1 cellular context compared by ENCODE assay signal in the genomic region with DNA sequence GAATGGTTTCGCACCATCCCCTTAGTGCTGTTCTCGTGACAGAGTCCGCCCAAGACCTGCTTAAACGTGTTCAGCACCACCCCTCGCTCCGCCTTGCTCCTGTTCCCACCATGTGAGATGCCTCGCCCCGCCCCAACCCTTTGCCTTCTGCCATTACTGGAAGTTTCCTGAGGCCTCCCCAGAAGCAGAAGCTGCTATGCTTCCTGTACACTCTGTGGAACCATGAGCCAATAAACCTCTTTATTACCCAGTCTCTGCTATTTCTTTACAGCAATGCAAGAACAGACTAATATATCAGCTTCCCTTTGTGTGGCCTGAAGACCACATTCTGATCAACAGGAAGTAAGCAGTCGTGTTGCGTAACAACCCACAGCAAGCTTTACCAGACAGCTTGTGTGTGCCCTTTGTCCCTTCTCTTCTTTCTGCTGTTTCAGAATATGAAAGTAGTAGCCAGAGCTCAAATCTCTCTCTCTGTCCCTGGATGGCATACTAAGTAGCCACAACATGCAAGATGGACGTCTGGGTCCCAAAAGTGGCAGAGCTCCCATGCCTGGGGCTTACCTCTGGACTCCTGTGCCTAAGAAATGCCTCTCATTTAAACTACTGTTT.
TF ChIP-seq lines count a peak whose summit lies in the region.

No MANE protein-coding gene starts in this region.

TF ChIP-seq in HepG2, 621 proteins besides CTCF, POLR2A, EP300 and RAD21 (continued from another document and continues in another):
- TF ChIP-seq ZBTB7A (CRISPR knock-in tag; IDR thresholded peaks at IDR 0.05) (no peak), CREB1 (IDR thresholded peaks at IDR 0.05) (no peak), CREB1 (CRISPR knock-in tag; IDR thresholded peaks at IDR 0.05) (no peak; the same call in 1 of the 2 replicates), RBM39 (IDR thresholded peaks at IDR 0.05; ENCODE audit: low read depth, low read length, poor library complexity, severe bottlenecking) (no peak), ZSCAN22 (CRISPR knock-in tag; IDR thresholded peaks at IDR 0.05) (no peak), ZNF335 (CRISPR knock-in tag; IDR thresholded peaks at IDR 0.05) (0 out of 2 replicates have a peak, but pooled peaks have one; percentile 42), HNRNPUL1 (IDR thresholded peaks at IDR 0.05; ENCODE audit: low read depth, low read length) (no peak), MXD4 (CRISPR knock-in tag; IDR thresholded peaks at IDR 0.05) (no peak), HOXA7 (CRISPR knock-in tag; IDR thresholded peaks at IDR 0.05) (no peak), ZUFSP (CRISPR knock-in tag; IDR thresholded peaks at IDR 0.05; ENCODE audit: borderline replicate concordance) (no peak), ATF5 (CRISPR knock-in tag; IDR thresholded peaks at IDR 0.05; ENCODE audit: low read depth) (no peak), GFI1 (CRISPR knock-in tag; IDR thresholded peaks at IDR 0.05; ENCODE audit: borderline replicate concordance) (no peak), CC2D1A (CRISPR knock-in tag; IDR thresholded peaks at IDR 0.05) (no peak), SATB2 (CRISPR knock-in tag; IDR thresholded peaks at IDR 0.05) (no peak), ZMAT3 (CRISPR knock-in tag; conservative IDR thresholded peaks at IDR 0.05) (no peak), TIGD3 (CRISPR knock-in tag; IDR thresholded peaks at IDR 0.05; ENCODE audit: borderline replicate concordance) (no peak), JUND (CRISPR knock-in tag; IDR thresholded peaks at IDR 0.05) (no peak), PAX8 (CRISPR knock-in tag; IDR thresholded peaks at IDR 0.05; ENCODE audit: borderline replicate concordance) (no peak), ZNF891 (CRISPR knock-in tag; IDR thresholded peaks at IDR 0.05) (no peak), TGIF2 (CRISPR knock-in tag; IDR thresholded peaks at IDR 0.05) (peak; percentile 46; the same call in 1 of the 2 replicates), MAFK (conservative IDR thresholded peaks at IDR 0.05 in 1 of 2, IDR thresholded peaks at IDR 0.05 in 1 of 2; ENCODE audit: low read length in 2 of 2) (no peak), FOXP1 (IDR thresholded peaks at IDR 0.05) (no peak), FOXP1 (CRISPR knock-in tag; IDR thresholded peaks at IDR 0.05) (peak; percentile 92), ETV5 (CRISPR knock-in tag; IDR thresholded peaks at IDR 0.05; ENCODE audit: borderline replicate concordance) (peak; percentile 98), ZIK1 (CRISPR knock-in tag; IDR thresholded peaks at IDR 0.05; ENCODE audit: borderline replicate concordance, low read depth) (no peak), GATA4 (IDR thresholded peaks at IDR 0.05; ENCODE audit: borderline replicate concordance, low read depth) (no peak), ZFAT (CRISPR knock-in tag; conservative IDR thresholded peaks at IDR 0.05) (no peak), HOXA5 (CRISPR knock-in tag; IDR thresholded peaks at IDR 0.05) (no peak), XBP1 (CRISPR knock-in tag; IDR thresholded peaks at IDR 0.05) (no peak), ZBTB7B (CRISPR knock-in tag; IDR thresholded peaks at IDR 0.05) (no peak), ZBTB10 (CRISPR knock-in tag; IDR thresholded peaks at IDR 0.05; ENCODE audit: borderline replicate concordance) (no peak), KMT2A (CRISPR knock-in tag; IDR thresholded peaks at IDR 0.05) (no peak), PAWR (CRISPR knock-in tag; IDR thresholded peaks at IDR 0.05; ENCODE audit: borderline replicate concordance) (no peak), RCOR2 (CRISPR knock-in tag; IDR thresholded peaks at IDR 0.05) (peak; percentile 66; the same call in 1 of the 2 replicates), FLYWCH1 (CRISPR knock-in tag; IDR thresholded peaks at IDR 0.05) (no peak), GTF2F1 (IDR thresholded peaks at IDR 0.05; ENCODE audit: low read length) (no peak), ZNF33B (CRISPR knock-in tag; IDR thresholded peaks at IDR 0.05) (no peak)
- TF ChIP-seq, protein P1, sequence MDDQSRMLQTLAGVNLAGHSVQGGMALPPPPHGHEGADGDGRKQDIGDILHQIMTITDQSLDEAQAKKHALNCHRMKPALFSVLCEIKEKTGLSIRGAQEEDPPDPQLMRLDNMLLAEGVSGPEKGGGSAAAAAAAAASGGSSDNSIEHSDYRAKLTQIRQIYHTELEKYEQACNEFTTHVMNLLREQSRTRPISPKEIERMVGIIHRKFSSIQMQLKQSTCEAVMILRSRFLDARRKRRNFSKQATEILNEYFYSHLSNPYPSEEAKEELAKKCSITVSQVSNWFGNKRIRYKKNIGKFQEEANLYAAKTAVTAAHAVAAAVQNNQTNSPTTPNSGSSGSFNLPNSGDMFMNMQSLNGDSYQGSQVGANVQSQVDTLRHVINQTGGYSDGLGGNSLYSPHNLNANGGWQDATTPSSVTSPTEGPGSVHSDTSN (CRISPR knock-in tag; IDR thresholded peaks at IDR 0.05; ENCODE audit: borderline replicate concordance) = no peak
- TF ChIP-seq, protein P2, sequence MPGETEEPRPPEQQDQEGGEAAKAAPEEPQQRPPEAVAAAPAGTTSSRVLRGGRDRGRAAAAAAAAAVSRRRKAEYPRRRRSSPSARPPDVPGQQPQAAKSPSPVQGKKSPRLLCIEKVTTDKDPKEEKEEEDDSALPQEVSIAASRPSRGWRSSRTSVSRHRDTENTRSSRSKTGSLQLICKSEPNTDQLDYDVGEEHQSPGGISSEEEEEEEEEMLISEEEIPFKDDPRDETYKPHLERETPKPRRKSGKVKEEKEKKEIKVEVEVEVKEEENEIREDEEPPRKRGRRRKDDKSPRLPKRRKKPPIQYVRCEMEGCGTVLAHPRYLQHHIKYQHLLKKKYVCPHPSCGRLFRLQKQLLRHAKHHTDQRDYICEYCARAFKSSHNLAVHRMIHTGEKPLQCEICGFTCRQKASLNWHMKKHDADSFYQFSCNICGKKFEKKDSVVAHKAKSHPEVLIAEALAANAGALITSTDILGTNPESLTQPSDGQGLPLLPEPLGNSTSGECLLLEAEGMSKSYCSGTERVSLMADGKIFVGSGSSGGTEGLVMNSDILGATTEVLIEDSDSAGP (CRISPR knock-in tag; IDR thresholded peaks at IDR 0.05; ENCODE audit: borderline replicate concordance) = no peak
- TF ChIP-seq, protein P3, sequence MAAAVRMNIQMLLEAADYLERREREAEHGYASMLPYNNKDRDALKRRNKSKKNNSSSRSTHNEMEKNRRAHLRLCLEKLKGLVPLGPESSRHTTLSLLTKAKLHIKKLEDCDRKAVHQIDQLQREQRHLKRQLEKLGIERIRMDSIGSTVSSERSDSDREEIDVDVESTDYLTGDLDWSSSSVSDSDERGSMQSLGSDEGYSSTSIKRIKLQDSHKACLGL (CRISPR knock-in tag; IDR thresholded peaks at IDR 0.05) = no peak
- TF ChIP-seq, protein P4, sequence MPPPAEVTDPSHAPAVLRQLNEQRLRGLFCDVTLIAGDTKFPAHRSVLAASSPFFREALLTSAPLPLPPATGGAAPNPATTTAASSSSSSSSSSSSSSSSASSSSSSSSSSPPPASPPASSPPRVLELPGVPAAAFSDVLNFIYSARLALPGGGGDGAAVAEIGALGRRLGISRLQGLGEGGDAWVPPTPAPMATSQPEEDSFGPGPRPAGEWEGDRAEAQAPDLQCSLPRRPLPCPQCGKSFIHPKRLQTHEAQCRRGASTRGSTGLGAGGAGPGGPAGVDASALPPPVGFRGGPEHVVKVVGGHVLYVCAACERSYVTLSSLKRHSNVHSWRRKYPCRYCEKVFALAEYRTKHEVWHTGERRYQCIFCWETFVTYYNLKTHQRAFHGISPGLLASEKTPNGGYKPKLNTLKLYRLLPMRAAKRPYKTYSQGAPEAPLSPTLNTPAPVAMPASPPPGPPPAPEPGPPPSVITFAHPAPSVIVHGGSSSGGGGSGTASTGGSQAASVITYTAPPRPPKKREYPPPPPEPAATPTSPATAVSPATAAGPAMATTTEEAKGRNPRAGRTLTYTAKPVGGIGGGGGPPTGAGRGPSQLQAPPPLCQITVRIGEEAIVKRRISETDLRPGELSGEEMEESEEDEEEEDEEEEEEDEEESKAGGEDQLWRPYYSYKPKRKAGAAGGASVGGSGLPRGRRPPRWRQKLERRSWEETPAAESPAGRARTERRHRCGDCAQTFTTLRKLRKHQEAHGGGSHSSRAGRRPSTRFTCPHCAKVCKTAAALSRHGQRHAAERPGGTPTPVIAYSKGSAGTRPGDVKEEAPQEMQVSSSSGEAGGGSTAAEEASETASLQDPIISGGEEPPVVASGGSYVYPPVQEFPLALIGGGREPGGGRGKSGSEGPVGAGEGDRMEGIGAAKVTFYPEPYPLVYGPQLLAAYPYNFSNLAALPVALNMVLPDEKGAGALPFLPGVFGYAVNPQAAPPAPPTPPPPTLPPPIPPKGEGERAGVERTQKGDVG (CRISPR knock-in tag; IDR thresholded peaks at IDR 0.05; ENCODE audit: borderline replicate concordance) = no peak
- TF ChIP-seq, protein P5, sequence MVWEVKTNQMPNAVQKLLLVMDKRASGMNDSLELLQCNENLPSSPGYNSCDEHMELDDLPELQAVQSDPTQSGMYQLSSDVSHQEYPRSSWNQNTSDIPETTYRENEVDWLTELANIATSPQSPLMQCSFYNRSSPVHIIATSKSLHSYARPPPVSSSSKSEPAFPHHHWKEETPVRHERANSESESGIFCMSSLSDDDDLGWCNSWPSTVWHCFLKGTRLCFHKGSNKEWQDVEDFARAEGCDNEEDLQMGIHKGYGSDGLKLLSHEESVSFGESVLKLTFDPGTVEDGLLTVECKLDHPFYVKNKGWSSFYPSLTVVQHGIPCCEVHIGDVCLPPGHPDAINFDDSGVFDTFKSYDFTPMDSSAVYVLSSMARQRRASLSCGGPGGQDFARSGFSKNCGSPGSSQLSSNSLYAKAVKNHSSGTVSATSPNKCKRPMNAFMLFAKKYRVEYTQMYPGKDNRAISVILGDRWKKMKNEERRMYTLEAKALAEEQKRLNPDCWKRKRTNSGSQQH (CRISPR knock-in tag; IDR thresholded peaks at IDR 0.05; ENCODE audit: low read depth) = no peak
